38 cellular contexts compared by ENCODE assay signal in the genomic region with DNA sequence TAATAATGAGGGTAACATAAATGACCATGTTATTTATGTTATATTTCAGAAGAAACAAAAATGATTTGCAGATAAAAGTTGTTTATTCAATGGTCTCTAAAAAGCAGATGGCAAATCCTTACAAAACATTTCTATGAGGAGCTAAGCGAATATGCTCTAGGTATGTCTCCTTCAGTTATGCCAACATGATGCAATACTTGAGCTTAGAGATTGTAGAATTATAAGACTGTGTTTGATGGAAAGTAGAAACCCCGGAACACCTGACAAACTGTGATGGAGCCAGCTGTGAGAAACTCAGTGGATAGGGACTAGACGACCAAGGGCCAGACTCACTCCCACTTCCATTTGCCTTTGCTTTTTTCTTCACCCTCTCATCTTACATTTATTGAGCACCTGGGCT. TPM values are rescaled to one million over a fixed set of nuclear protein-coding genes. Genes with fewer than 3 reads are reported as not detected.
"Had no signal": no experiment of that assay in that cellular context is flagged by ENCODE, and none has a peak within 500 bp of the region (broad histone marks: within the 10 kb centered on the region; RNA-seq: fewer than 3 reads in every experiment).

No MANE protein-coding gene starts in this region.

- H3K9me3 ChIP-seq: ascending aorta, body of pancreas, breast epithelium had no signal

- ATAC-seq: activated naive CD4-positive, alpha-beta T cell treated with anti-CD3 and anti-CD28 coated beads, Interleukin-2, amount 50 U/mL, for 72 hours; activated naive CD8-positive, alpha-beta T cell treated with anti-CD3 and anti-CD28 coated beads, Interleukin-2, amount 50 U/mL, for 24 hours; activated T-cell treated with anti-CD3 and anti-CD28 coated beads, Interleukin-2, amount 50 U/mL, for 4 hours; activated T-cell treated with anti-CD3 and anti-CD28 coated beads, Interleukin-2, amount 50 U/mL, for 72 hours; activated T-helper 17 cell treated with anti-CD3 and anti-CD28 coated beads, Interleukin-2, amount 50 U/mL, for 72 hours; body of pancreas had no signal

- H3K4me3 ChIP-seq: adrenal gland, ascending aorta, body of pancreas, breast epithelium, cardiac muscle cell had no signal

- H3K4me1 ChIP-seq: adrenal gland, ascending aorta, body of pancreas, breast epithelium had no signal

- H3K27ac ChIP-seq: adrenal gland, ascending aorta, body of pancreas, brain microvascular endothelial cell, breast epithelium, cardiac muscle cell had no signal

- H3K27me3 ChIP-seq: adrenal gland, ascending aorta, body of pancreas, brain microvascular endothelial cell, breast epithelium, cardiac muscle cell had no signal

- DNase-seq: activated effector memory CD4-positive, alpha-beta T cell treated with anti-CD3 and anti-CD28 coated beads, Interleukin-2, amount 50 U/mL, for 16 hours; activated effector memory CD4-positive, alpha-beta T cell treated with Interleukin-2 at 50 U/mL for 16 hours; activated gamma-delta T cell; activated gamma-delta T cell treated with Interleukin-2 at 50 U/mL for 16 hours; activated naive CD4-positive, alpha-beta T cell; activated naive CD4-positive, alpha-beta T cell treated with anti-CD3 and anti-CD28 coated beads for 36 hours; activated naive CD4-positive, alpha-beta T cell treated with anti-CD3 and anti-CD28 coated beads, Interleukin-2, amount 10 ng/mL, durations not matched to agents 7 days and 5 days; activated naive CD4-positive, alpha-beta T cell treated with anti-CD3 and anti-CD28 coated beads, Interleukin-2, amount 50 U/mL, for 16 hours; activated naive CD4-positive, alpha-beta T cell treated with Interleukin-2 at 50 U/mL for 16 hours; activated naive CD8-positive, alpha-beta T cell treated with anti-CD3 and anti-CD28 coated beads for 36 hours; activated naive CD8-positive, alpha-beta T cell treated with anti-CD3 and anti-CD28 coated beads, Interleukin-2, amount 10 ng/mL, durations not matched to agents 7 days and 5 days; activated naive CD8-positive, alpha-beta T cell treated with anti-CD3 and anti-CD28 coated beads, Interleukin-2, amount 50 U/mL, for 24 hours; activated T-cell treated with anti-CD3 and anti-CD28 coated beads, Interleukin-2, amount 50 U/mL, for 1 hour; activated T-cell treated with anti-CD3 and anti-CD28 coated beads, Interleukin-2, amount 50 U/mL, for 24 hours; activated T-cell treated with anti-CD3 and anti-CD28 coated beads, Interleukin-2, amount 50 U/mL, for 4 hours; activated T-cell treated with anti-CD3 and anti-CD28 coated beads, Interleukin-2, amount 50 U/mL, for 48 hours; activated T-cell treated with anti-CD3 and anti-CD28 coated beads, Interleukin-2, amount 50 U/mL, for 72 hours; adrenal gland; amniotic stem cell; amygdala; anterior cingulate cortex; aorta; body of pancreas; brain microvascular endothelial cell; caudate nucleus; central memory CD4-positive, alpha-beta T cell; cerebellar nuclear complex had no signal

- H3K36me3 ChIP-seq: adrenal gland, ascending aorta, brain microvascular endothelial cell, breast epithelium, cardiac muscle cell had no signal

- FAIRE-seq: astrocyte, bronchial epithelial cell had no signal

RNA-seq across cellular contexts. Expression of a gene that starts 17.8 kb away (rescaled TPM):
- total RNA-seq: activated naive CD4-positive, alpha-beta T cell treated with anti-CD3 and anti-CD28 coated beads for 36 hours; activated naive CD4-positive, alpha-beta T cell treated with anti-CD3 and anti-CD28 coated beads, Interleukin-2, amount 50 U/mL, for 72 hours; activated naive CD8-positive, alpha-beta T cell treated with anti-CD3 and anti-CD28 coated beads for 36 hours; activated naive CD8-positive, alpha-beta T cell treated with anti-CD3 and anti-CD28 coated beads, Interleukin-2, amount 10 ng/mL, durations not matched to agents 7 days and 5 days; activated T-cell treated with anti-CD3 and anti-CD28 coated beads, Interleukin-2, amount 50 U/mL, for 72 hours; activated T-helper 1 cell treated with anti-CD3 and anti-CD28 coated beads, Interleukin-12 subunit alpha, Interleukin-12 subunit beta, Interleukin-2, Interleukin-4 antibody, amounts not matched to agents 30 ng/mL and 10 ng/mL and 1 ng/mL, durations not matched to agents 14 hours and 24 hours and 36 hours; activated T-helper 17 cell treated with anti-CD3 and anti-CD28 coated beads, Interleukin-2, amount 50 U/mL, for 72 hours; activated T-helper 2 cell treated with anti-CD3 and anti-CD28 coated beads, Interferon-gamma antibody, Interleukin-2, Interleukin-4, amounts not matched to agents 10 μg/mL and 5 μg/mL and 100 μg/mL, durations not matched to agents 14 hours and 24 hours and 36 hours; aorta; astrocyte; bronchial epithelial cell; cardiac muscle cell; cardiac septum; chondrocyte had no signal
- polyA plus RNA-seq: cardiac muscle cell had no signal
